ENCODE assay signal across 1 cellular context in genomic region chr12:10612110-10612509, GRCh38.
TF ChIP-seq lines count a peak whose summit lies in the region.

No MANE protein-coding gene starts in this region.

TF ChIP-seq in WTC11, 78 proteins besides CTCF, POLR2A, EP300 and RAD21 (continued from another document):
- TF ChIP-seq, protein P1, sequence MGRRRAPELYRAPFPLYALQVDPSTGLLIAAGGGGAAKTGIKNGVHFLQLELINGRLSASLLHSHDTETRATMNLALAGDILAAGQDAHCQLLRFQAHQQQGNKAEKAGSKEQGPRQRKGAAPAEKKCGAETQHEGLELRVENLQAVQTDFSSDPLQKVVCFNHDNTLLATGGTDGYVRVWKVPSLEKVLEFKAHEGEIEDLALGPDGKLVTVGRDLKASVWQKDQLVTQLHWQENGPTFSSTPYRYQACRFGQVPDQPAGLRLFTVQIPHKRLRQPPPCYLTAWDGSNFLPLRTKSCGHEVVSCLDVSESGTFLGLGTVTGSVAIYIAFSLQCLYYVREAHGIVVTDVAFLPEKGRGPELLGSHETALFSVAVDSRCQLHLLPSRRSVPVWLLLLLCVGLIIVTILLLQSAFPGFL (CRISPR knock-in tag; IDR thresholded peaks at IDR 0.05; ENCODE audit: borderline replicate concordance), result no peak
- TF ChIP-seq ESRRA (CRISPR knock-in tag; IDR thresholded peaks at IDR 0.05; ENCODE audit: borderline replicate concordance), result no peak
- no peak for TF ChIP-seq ZNF425 (CRISPR knock-in tag; conservative IDR thresholded peaks at IDR 0.05)
